In the genomic region with DNA sequence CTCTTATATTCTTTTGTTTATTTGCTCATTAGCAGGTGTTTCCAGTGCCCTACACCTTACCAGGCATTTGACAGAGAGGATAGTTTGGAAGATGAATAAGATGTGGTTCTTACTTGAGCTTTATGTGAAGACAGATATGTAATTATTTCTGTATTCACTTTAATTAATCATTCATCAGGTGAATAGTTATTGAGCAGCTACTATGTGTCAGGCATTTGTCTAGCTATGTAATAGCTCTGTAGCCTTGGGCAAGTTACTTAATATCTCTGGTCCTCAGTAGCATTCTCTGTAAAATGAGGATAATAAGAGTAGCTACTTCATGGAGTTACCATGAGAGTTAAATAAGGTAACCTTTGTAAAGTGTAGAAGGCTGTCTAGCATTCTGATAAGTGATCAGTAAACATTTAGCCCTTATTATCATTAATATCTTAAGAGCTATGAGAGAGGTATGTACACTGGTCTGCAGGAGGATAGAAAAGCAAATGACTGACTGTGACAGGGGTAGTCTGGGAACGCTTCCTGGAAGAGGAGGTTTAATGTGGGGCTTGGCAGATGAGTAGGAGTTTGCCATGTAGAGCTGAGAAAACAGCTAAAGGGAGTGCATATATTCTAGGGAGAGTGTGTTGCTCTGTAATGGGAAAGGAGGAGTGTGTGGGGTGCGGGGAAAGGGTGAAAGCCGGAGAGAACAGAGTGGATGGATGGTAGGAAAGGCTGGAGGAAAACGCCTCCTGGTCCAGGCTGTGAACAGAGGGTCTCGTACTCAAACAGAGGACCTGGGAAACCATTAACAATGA, we compare ENCODE assay signal across 13 cellular contexts. TPM values are rescaled to one million over a fixed set of nuclear protein-coding genes. Genes with fewer than 3 reads are reported as not detected.
DNase-seq lines count a peak whose midpoint lies in the region; ATAC-seq and TF ChIP-seq lines count a peak whose summit lies in the region.
"Had no signal": no experiment of that assay in that cellular context is flagged by ENCODE, and none has a peak within 500 bp of the region (broad histone marks: within the 10 kb centered on the region; RNA-seq: fewer than 3 reads in every experiment).

No MANE protein-coding gene starts in this region.

- TF ChIP-seq POLR2A in IMR-90 (IDR thresholded peaks at IDR 0.05; ENCODE audit: low read depth, low read length): peak; percentile 50

- TF ChIP-seq CTCF in CD14-positive monocyte (IDR thresholded peaks at IDR 0.05) (no peak), IMR-90 (conservative IDR thresholded peaks at IDR 0.05; ENCODE audit: low read depth, low read length) (no peak)

- peak overlapping the region; percentile 80 for H2AK9ac ChIP-seq in IMR-90 (replicated peaks; ENCODE audit: low read depth, low read length, poor library complexity)

- H3K79me1 ChIP-seq in IMR-90 (ENCODE audit: low read depth in 1 of 2, low read length in 2 of 2) (peaks cover 42 to 88% of the 10 kb centered on the region in 2 experiments), trophoblast cell (ENCODE audit: low read length) (peaks cover 52% of the 10 kb centered on the region)

- H2BK12ac ChIP-seq in trophoblast cell (ENCODE audit: low read length): peak overlapping the region; percentile 96

- H3K27ac Mint-ChIP-seq in CD14-positive monocyte: peak overlapping the region; percentile 29 to 91 (median 83)
- H3K27ac Mint-ChIP-seq in dendritic cell treated with granulocyte-macrophage colony-stimulating factor and Interleukin-4, amounts not matched to agents 40 ng/mL and 50 ng/mL, for 4 days: peak overlapping the region; percentile 3
- H3K27ac Mint-ChIP-seq: activated B cell treated with CpG ODN at 0.5 μM for 24 hours had no signal

- H3K18ac ChIP-seq in IMR-90 (ENCODE audit: low read depth, low read length): peak overlapping the region; percentile 91
- H3K18ac ChIP-seq in trophoblast cell (ENCODE audit: low read length): peak overlapping the region; percentile 83

- H3K36me3 Mint-ChIP-seq in CD14-positive monocyte: peaks cover 69 to 82% of the 10 kb centered on the region in 2 donors
- peaks cover 57% of the 10 kb centered on the region for H3K36me3 Mint-ChIP-seq in dendritic cell treated with granulocyte-macrophage colony-stimulating factor and Interleukin-4, amounts not matched to agents 40 ng/mL and 50 ng/mL, for 4 days (ENCODE audit: low read depth)

- H3K9ac ChIP-seq in IMR-90 (ENCODE audit: low read depth, low read length): no peak overlapping the region
- H3K9ac ChIP-seq in trophoblast cell (ENCODE audit: low read length): no peak overlapping the region

- peak overlapping the region; percentile 90 for H4K5ac ChIP-seq in IMR-90 (ENCODE audit: low read depth, low read length)

- peaks cover 5% of the 10 kb centered on the region for H3K79me2 ChIP-seq in trophoblast cell (ENCODE audit: control insufficient read depth, insufficient read depth, low read length, poor library complexity)

- H3K14ac ChIP-seq in IMR-90 (replicated peaks; ENCODE audit: low read depth, low read length) (peak overlapping the region; percentile 98), trophoblast cell (ENCODE audit: low read length) (peak overlapping the region; percentile 92)

- H2BK5ac ChIP-seq in IMR-90 (ENCODE audit: low read depth, low read length, poor library complexity, severe bottlenecking) (peak overlapping the region; percentile 97), trophoblast cell (ENCODE audit: low read depth, low read length, poor library complexity) (peak overlapping the region; percentile 95)

- H3K36me3 ChIP-seq in IMR-90 (ENCODE audit: control insufficient read depth, insufficient read depth, low read length) (peaks cover 21% of the 10 kb centered on the region), trophoblast cell (ENCODE audit: control insufficient read depth in 1 of 2, insufficient read depth in 2 of 2, low read length in 2 of 2) (peaks cover 4 to 8% of the 10 kb centered on the region in 2 experiments)

- H2AK5ac ChIP-seq in IMR-90 (ENCODE audit: low read depth, low read length): peak overlapping the region; percentile 90
- H2AK5ac ChIP-seq in trophoblast cell (ENCODE audit: low read length): peak overlapping the region; percentile 88

- WGBS in IMR-90 (ENCODE audit: extremely low coverage in 2 of 2, insufficient read length in 1 of 2), 2 experiments: 100% methylated on average over 2 of the region's 5 CpGs; no CpG with 5 or more reads in 1 of the 2 experiments
- 100% methylated on average over 2 of the region's 5 CpGs for WGBS in trophoblast cell (ENCODE audit: extremely low coverage, insufficient coverage, insufficient read length)

- CTCF ChIA-PET in IMR-90 (lab: Yijun Ruan, JAX): no interaction called here

- POLR2A ChIA-PET in IMR-90 (lab: Charles Lee; ENCODE audit: unreplicated experiment): no interaction called here

- H3K9me1 ChIP-seq in IMR-90 (ENCODE audit: insufficient read depth, low read length): peaks cover 50% of the 10 kb centered on the region

- H4K8ac ChIP-seq in IMR-90 (ENCODE audit: low read depth in 2 of 2, low read length in 2 of 2) (peak overlapping the region; percentile 92 to 94), trophoblast cell (ENCODE audit: low read depth, low read length) (peak overlapping the region; percentile 86)

- H4K91ac ChIP-seq in IMR-90 (ENCODE audit: insufficient read depth, low read depth, low read length) (peak overlapping the region; percentile 92), trophoblast cell (ENCODE audit: low read depth, low read length) (peak overlapping the region; percentile 98)

- H3K4me3 ChIP-seq in IMR-90 (ENCODE audit: insufficient read depth, low read depth, low read length): no peak overlapping the region
- H3K4me3 ChIP-seq in trophoblast cell (ENCODE audit: low read depth, low read length): no peak overlapping the region

- H3K27ac ChIP-seq in IMR-90 (ENCODE audit: insufficient read depth, low read length) (peak overlapping the region; percentile 97), trophoblast cell (ENCODE audit: low read depth, low read length) (peak overlapping the region; percentile 92)
- H3K27ac ChIP-seq: neutrophil had no signal

- H2BK120ac ChIP-seq in IMR-90 (ENCODE audit: low read depth, low read length): peak overlapping the region; percentile 90
- peak overlapping the region; percentile 87 for H2BK120ac ChIP-seq in trophoblast cell (ENCODE audit: insufficient read depth, low read length, poor library complexity)

- intact Hi-C loops in CD14-positive monocyte (cut with micrococcal nuclease): loop anchor here in 1 of 2 donors (5.0 kb wide), 1 partner anchor 44 kb away; no protein-coding TSS in a partner anchor
- intact Hi-C loops in IMR-90 (cut with micrococcal nuclease): no loop called here
- intact Hi-C loops in dendritic cell treated with granulocyte-macrophage colony-stimulating factor and Interleukin-4, amounts not matched to agents 40 ng/mL and 50 ng/mL, for 4 days (cut with micrococcal nuclease): no loop called here

- ATAC-seq in IMR-90 (ENCODE audit: low read depth) (no peak), GM21717 (IDR thresholded peaks at IDR 0.05; ENCODE audit: unreplicated experiment) (no peak), HG03135 (IDR thresholded peaks at IDR 0.05; ENCODE audit: unreplicated experiment) (no peak)

- H3K4me1 ChIP-seq in IMR-90 (ENCODE audit: control insufficient read depth, insufficient read depth, low read length): peaks cover 42% of the 10 kb centered on the region
- peaks cover 28 to 49% of the 10 kb centered on the region in 2 experiments for H3K4me1 ChIP-seq in trophoblast cell (ENCODE audit: control insufficient read depth in 1 of 2, insufficient read depth in 2 of 2, low read length in 2 of 2)

- no peaks in the 10 kb centered on the region for H4K20me1 ChIP-seq in IMR-90 (ENCODE audit: insufficient read depth, low read length)

- DNase-seq in CD14-positive monocyte (ENCODE audit: low spot score) (no peak), IMR-90 (no peak), trophoblast cell (peak in 1 of 2 donors; percentile 69), Kasumi-1 (lab: John Stamatoyannopoulos, UW) (no peak), superior temporal gyrus (ENCODE audit: extremely low spot score) (no peak)
- DNase-seq: activated B cell treated with CpG ODN at 0.5 μM for 24 hours; NCI-H345; RPMI8226; stimulated activated CD4-positive, alpha-beta T cell treated with anti-CD3 and anti-CD28 coated beads, Interleukin-4, amount 100 ng/mL, for 24 hours had no signal

- peak overlapping the region; percentile 74; the same call in 1 of the 2 replicates for H3K23ac ChIP-seq in IMR-90 (ENCODE audit: low read depth, low read length)
- H3K23ac ChIP-seq in trophoblast cell (ENCODE audit: low read length): no peak overlapping the region

- dilution Hi-C loops in IMR-90 (cut with HindIII; ENCODE audit: low sequenced_read_pairs, unreplicated experiment): no loop called here

- BruUV-seq in IMR-90 (replicated peaks; lab: Mats Ljungman, UMichigan): no TSS peak

- peak overlapping the region; percentile 85 for H2BK20ac ChIP-seq in IMR-90 (ENCODE audit: low read depth, low read length)

- peaks cover 34% of the 10 kb centered on the region for H3K4me1 Mint-ChIP-seq in CD14-positive monocyte
- H3K4me1 Mint-ChIP-seq in dendritic cell treated with granulocyte-macrophage colony-stimulating factor and Interleukin-4, amounts not matched to agents 40 ng/mL and 50 ng/mL, for 4 days (ENCODE audit: low read depth): peaks cover 40% of the 10 kb centered on the region
- H3K4me1 Mint-ChIP-seq: activated B cell treated with CpG ODN at 0.5 μM for 24 hours had no signal

- H3K4ac ChIP-seq in IMR-90 (ENCODE audit: low read depth, low read length) (peak overlapping the region; percentile 96), trophoblast cell (ENCODE audit: low read depth, low read length) (peak overlapping the region; percentile 56)

- in situ Hi-C loops in IMR-90 (cut with MboI; ENCODE audit: low sequenced_read_pairs): no loop called here

- H4K12ac ChIP-seq in trophoblast cell (ENCODE audit: low read depth, low read length): no peak overlapping the region

- H2BK15ac ChIP-seq in IMR-90 (ENCODE audit: low read depth, low read length): peak overlapping the region; percentile 49

- H3K56ac ChIP-seq in IMR-90 (ENCODE audit: extremely low read depth, insufficient read depth, low read length): peak overlapping the region; percentile 91

- peak overlapping the region; percentile 1 for H3K4me2 ChIP-seq in IMR-90 (ENCODE audit: low read depth, low read length)
- H3K4me2 ChIP-seq in trophoblast cell (ENCODE audit: low read length): no peak overlapping the region

- H3K4me3 Mint-ChIP-seq in CD14-positive monocyte: no peak overlapping the region
- no peak overlapping the region for H3K4me3 Mint-ChIP-seq in dendritic cell treated with granulocyte-macrophage colony-stimulating factor and Interleukin-4, amounts not matched to agents 40 ng/mL and 50 ng/mL, for 4 days
- H3K4me3 Mint-ChIP-seq: activated B cell treated with CpG ODN at 0.5 μM for 24 hours had no signal

- H3K27me3 ChIP-seq in IMR-90 (ENCODE audit: control insufficient read depth, insufficient read depth, low read length) (no peaks in the 10 kb centered on the region), trophoblast cell (ENCODE audit: insufficient read depth, low read length) (no peaks in the 10 kb centered on the region)
- H3K27me3 ChIP-seq: neutrophil had no signal

- H2AFZ ChIP-seq in IMR-90 (replicated peaks; ENCODE audit: low read length, poor library complexity) (peak overlapping the region; percentile 6), trophoblast cell (ENCODE audit: insufficient read depth, low read length, poor library complexity) (peak overlapping the region; percentile 40)

- H3K9me3 Mint-ChIP-seq in CD14-positive monocyte: peaks cover 0 to 3% (median 0%) of the 10 kb centered on the region in 7 donors
- no peaks in the 10 kb centered on the region for H3K9me3 Mint-ChIP-seq in dendritic cell treated with granulocyte-macrophage colony-stimulating factor and Interleukin-4, amounts not matched to agents 40 ng/mL and 50 ng/mL, for 4 days
- H3K9me3 Mint-ChIP-seq: activated B cell treated with CpG ODN at 0.5 μM for 24 hours had no signal

- peaks cover 0 to 4% (median 2%) of the 10 kb centered on the region in 3 donors for H3K27me3 Mint-ChIP-seq in CD14-positive monocyte (ENCODE audit: low read depth in 3 of 3)
- no peaks in the 10 kb centered on the region for H3K27me3 Mint-ChIP-seq in dendritic cell treated with granulocyte-macrophage colony-stimulating factor and Interleukin-4, amounts not matched to agents 40 ng/mL and 50 ng/mL, for 4 days

- no peak for TF ChIP-seq RAD21 in IMR-90 (IDR thresholded peaks at IDR 0.05; ENCODE audit: low read length)

- H3K9me3 ChIP-seq in IMR-90 (ENCODE audit: control insufficient read depth, insufficient read depth, low read length) (no peaks in the 10 kb centered on the region), trophoblast cell (ENCODE audit: insufficient read depth, low read depth, low read length) (peaks cover 1% of the 10 kb centered on the region)
- H3K9me3 ChIP-seq: neutrophil had no signal

RNA-seq across cellular contexts. Expression of gene MICAL2, which starts 56.1 kb away (rescaled TPM):
- polyA plus RNA-seq in CD14-positive monocyte: 10 to 100 TPM; 39.8 to 72.5 TPM
- total RNA-seq in IMR-90 (2012; rRNA removed): 285 and 336 TPM in 2 replicates
- polyA plus RNA-seq in IMR-90 (2012; rRNA removed): 141 and 170 TPM in 2 replicates
- polyA plus RNA-seq in IMR-90 (2012; cell fraction: cytosol; rRNA removed): 63.9 and 84.9 TPM in 2 replicates
- polyA plus RNA-seq in IMR-90 (2012; cell fraction: nucleus; rRNA removed; ENCODE audit: low replicate concordance): 109 and 162 TPM in 2 replicates
- polyA plus RNA-seq in trophoblast cell (2013): 24.5 and 30.8 TPM in 2 replicates
